ENCODE assay signal across 13 cellular contexts in the genomic region with DNA sequence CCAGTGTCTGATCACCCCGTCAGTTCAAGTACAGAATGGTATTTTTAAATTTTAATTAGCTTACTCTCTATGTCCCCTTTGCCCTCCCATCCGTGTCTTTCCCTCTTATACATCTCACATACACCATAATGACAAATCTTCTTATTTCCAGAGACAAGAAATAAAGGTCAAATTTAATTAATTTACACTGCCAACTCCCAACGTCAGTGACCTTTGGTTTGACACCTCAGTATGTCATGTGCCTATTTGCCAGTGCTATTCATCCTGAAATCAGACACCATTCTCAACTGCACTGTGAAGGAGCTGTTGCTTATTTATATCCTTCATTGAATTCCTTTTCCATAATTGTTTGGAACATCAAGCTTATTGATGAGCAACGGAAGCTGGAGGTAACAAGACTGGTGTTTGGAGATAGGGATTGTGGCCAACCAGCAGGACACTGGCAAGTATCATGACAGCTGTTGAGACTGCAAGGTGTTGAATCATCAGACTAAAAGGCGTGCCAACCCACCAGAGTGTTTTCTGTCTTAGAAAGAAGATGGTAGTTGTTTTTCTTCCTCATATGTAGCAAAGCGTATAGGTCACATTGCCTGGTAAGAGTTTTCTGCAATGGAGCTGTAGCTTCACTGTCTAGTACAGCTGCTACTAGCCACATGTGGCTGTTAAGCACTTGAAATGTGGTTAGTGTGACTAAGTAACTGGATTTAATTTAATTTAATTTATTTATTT. TPM values are rescaled to one million over a fixed set of nuclear protein-coding genes. Genes with fewer than 3 reads are reported as not detected.
A peak's percentile ranks its signal among the peaks of the same experiment; 100 is the strongest.
DNase-seq lines count a peak whose midpoint lies in the region; ATAC-seq, FAIRE-seq and TF ChIP-seq lines count a peak whose summit lies in the region.
"Had no signal": no experiment of that assay in that cellular context is flagged by ENCODE, and none has a peak within 500 bp of the region (broad histone marks: within the 10 kb centered on the region; RNA-seq: fewer than 3 reads in every experiment).

No MANE protein-coding gene starts in this region.

- H3K27ac ChIP-seq in HCT116 (ENCODE audit: low read depth, low read length): no peak overlapping the region
- peak overlapping the region; percentile 89 to 91 for H3K27ac ChIP-seq in right atrium auricular region
- peak overlapping the region in 1 of 2 donors; percentile 64 for H3K27ac ChIP-seq in small intestine (ENCODE audit: low read depth in 1 of 2, low read length in 1 of 2)
- H3K27ac ChIP-seq: neutrophil had no signal

- no peak overlapping the region for H3K4me3 ChIP-seq in HCT116 (replicated peaks in 1 of 2; ENCODE audit: low read depth in 1 of 2, low read length in 2 of 2)
- H3K4me3 ChIP-seq in right atrium auricular region: no peak overlapping the region
- no peak overlapping the region for H3K4me3 ChIP-seq in small intestine (ENCODE audit: low read depth in 1 of 2, low read length in 2 of 2)

- 0 out of 2 replicates have a peak, but pooled peaks cover under 1% of the 10 kb centered on the region for H3K79me2 ChIP-seq in HCT116 (ENCODE audit: insufficient read depth, low read length)

- H3K4me1 ChIP-seq in HCT116 (ENCODE audit: control insufficient read depth in 1 of 2, insufficient read depth in 2 of 2, low read length in 2 of 2) (no peaks in the 10 kb centered on the region), right atrium auricular region (peaks cover 0 to 69% of the 10 kb centered on the region in 2 donors), small intestine (ENCODE audit: control insufficient read depth in 2 of 2, insufficient read depth in 1 of 2, low read depth in 1 of 2, low read length in 1 of 2) (peaks cover 2 to 17% of the 10 kb centered on the region in 2 donors)

- DNase-seq in HCT116 (ENCODE audit: low read depth, low spot score) (no peak), astrocyte of the hippocampus (ENCODE audit: low read depth, low spot score) (peak; percentile 13), right atrium auricular region (ENCODE audit: low spot score) (no peak), small intestine (peak; percentile 31), activated T-cell treated with anti-CD3 and anti-CD28 coated beads for 4 hours (no peak), NCI-H2107 (lab: John Stamatoyannopoulos, UW) (no peak)
- no peak for DNase-seq in activated CD4-positive, alpha-beta T cell treated with anti-CD3 and anti-CD28 coated beads, Interleukin-2, amount 50 U/mL, for 1 hour
- no peak for DNase-seq in activated CD4-positive, alpha-beta T cell treated with anti-CD3 and anti-CD28 coated beads, Interleukin-2, amount 50 U/mL, for 48 hours
- DNase-seq: DMS53, NCI-H345 had no signal

- no peaks in the 10 kb centered on the region for H4K20me1 ChIP-seq in HCT116 (ENCODE audit: insufficient read depth)

- H3K27me3 ChIP-seq in HCT116 (ENCODE audit: insufficient read depth, low read length): no peaks in the 10 kb centered on the region
- H3K27me3 ChIP-seq in right atrium auricular region: no peaks in the 10 kb centered on the region
- H3K27me3 ChIP-seq in small intestine (ENCODE audit: control insufficient read depth in 2 of 2, insufficient read depth in 2 of 2, low read length in 2 of 2): no peaks in the 10 kb centered on the region
- H3K27me3 ChIP-seq: neutrophil had no signal

- CTCF ChIA-PET in HCT116 (lab: Charles Lee): interaction anchor here (1.4 kb wide), 1 partner anchor 165 kb away, joined by 3 read pairs; no protein-coding TSS in a partner anchor

- FAIRE-seq in small intestine (lab: Jason Lieb, UNC): no peak
- FAIRE-seq: GM18507 had no signal

- H3K4me2 ChIP-seq in HCT116 (ENCODE audit: low read length): no peak overlapping the region

- H2AFZ ChIP-seq in HCT116 (ENCODE audit: low read depth, low read length, poor library complexity, severe bottlenecking): no peak overlapping the region

- ATAC-seq in HCT116: no peak

- TF ChIP-seq CTCF in HCT116 (IDR thresholded peaks at IDR 0.05 in 2 of 3, conservative IDR thresholded peaks at IDR 0.05 in 1 of 3; ENCODE audit: borderline replicate concordance in 1 of 3, insufficient read depth in 1 of 3, low read depth in 2 of 3, low read length in 2 of 3) (no peak), right atrium auricular region (IDR thresholded peaks at IDR 0.05) (no peak)

- intact Hi-C loops in HCT116 (cut with micrococcal nuclease): no loop called here

- TF ChIP-seq RAD21 in HCT116 (IDR thresholded peaks at IDR 0.05; ENCODE audit: low read depth): no peak

- 72 to 75% (median 73%) methylated on average over 6 of the region's 6 CpGs for WGBS in small intestine, 3 donors

- RAD21 ChIA-PET in HCT116 (lab: Charles Lee; ENCODE audit: low non-redundant PET in 1 of 2, low total read pairs in 2 of 2, uncharacterized antibody in 2 of 2, unreplicated experiment in 2 of 2): no interaction called here

- no peaks in the 10 kb centered on the region for H3K9me2 ChIP-seq in HCT116 (ENCODE audit: insufficient read depth)

- POLR2A ChIA-PET in HCT116 (lab: Charles Lee): no interaction called here

- no peak for TF ChIP-seq POLR2A in HCT116 (IDR thresholded peaks at IDR 0.05; ENCODE audit: borderline replicate concordance, extremely low read depth, insufficient read depth, insufficient read length)

- no peak overlapping the region for H3K9ac ChIP-seq in HCT116 (ENCODE audit: low read length)

- BruUV-seq in HCT116 (replicated peaks; lab: Mats Ljungman, UMichigan): TSS peak; percentile 48

- no peaks in the 10 kb centered on the region for H3K9me3 ChIP-seq in HCT116 (ENCODE audit: control insufficient read depth in 1 of 2, insufficient read depth in 1 of 2, low read depth in 1 of 2, low read length in 2 of 2)
- no peaks in the 10 kb centered on the region for H3K9me3 ChIP-seq in right atrium auricular region
- no peaks in the 10 kb centered on the region for H3K9me3 ChIP-seq in small intestine (ENCODE audit: control insufficient read depth, low read depth)
- H3K9me3 ChIP-seq: neutrophil had no signal

- peaks cover 4 to 19% of the 10 kb centered on the region in 2 experiments; a peak in 3 of 4 replicates for H3K36me3 ChIP-seq in HCT116 (ENCODE audit: control insufficient read depth in 1 of 2, insufficient read depth in 2 of 2, low read length in 2 of 2)
- H3K36me3 ChIP-seq in right atrium auricular region: peaks cover 55% of the 10 kb centered on the region
- peaks cover 6 to 15% of the 10 kb centered on the region in 2 donors for H3K36me3 ChIP-seq in small intestine (ENCODE audit: control insufficient read depth in 2 of 2, insufficient read depth in 2 of 2, low read length in 2 of 2)

TF ChIP-seq in HCT116, 20 proteins besides CTCF, POLR2A, EP300 and RAD21:
- TF ChIP-seq SIN3A (IDR thresholded peaks at IDR 0.05; ENCODE audit: low read depth): no peak
- TF ChIP-seq ZNF274 (IDR thresholded peaks at IDR 0.05; ENCODE audit: low read depth, low read length): no peak

RNA-seq across cellular contexts. Expression of a gene that starts 12.5 kb away (rescaled TPM):
- 151 TPM for total RNA-seq in HCT116 (2021; ENCODE audit: unreplicated experiment)
- 157 and 161 TPM in 2 replicates for polyA plus RNA-seq in HCT116 (2012)
- total RNA-seq in right atrium auricular region: 100 to 1,000 TPM; 112 to 152 TPM
- polyA plus RNA-seq in small intestine: 10 to 100 TPM; 72.1 to 88.1 (median 87.4) TPM

RNA-seq across cellular contexts. Expression of a gene that starts 26.3 kb away (rescaled TPM):
- total RNA-seq in HCT116 (2021; ENCODE audit: unreplicated experiment) (0.79 TPM), right atrium auricular region (not detected)
- polyA plus RNA-seq in HCT116 (2012): 0.45 and 0.86 TPM in 2 replicates
- polyA plus RNA-seq in small intestine: 1 to 10 TPM; 1.6 to 4.2 (median 2.7) TPM
- total RNA-seq: urinary bladder had no signal

RNA-seq across cellular contexts. Expression of a gene that starts 49.3 kb away (rescaled TPM):
- total RNA-seq in HCT116 (2021; ENCODE audit: unreplicated experiment) (188 TPM), right atrium auricular region (1,000 to 10,000 TPM in 1 of 2 donors, 100 to 1,000 TPM in 1; 419 to 1,068 TPM)
- polyA plus RNA-seq in HCT116 (2012): 180 and 256 TPM in 2 replicates
- 100 to 1,000 TPM; 376 to 579 (median 500) TPM for polyA plus RNA-seq in small intestine

Comparison
In these comparisons a context has a peak if more than half of its experiments do, and no peak if none do; other contexts are left out.
1. DNase-seq: peak in astrocyte of the hippocampus (single experiment) and small intestine (single experiment); none in HCT116 (single experiment), right atrium auricular region (single experiment), activated T-cell treated with anti-CD3 and anti-CD28 coated beads for 4 hours (single experiment), NCI-H2107 (single experiment), activated CD4-positive, alpha-beta T cell treated with anti-CD3 and anti-CD28 coated beads, Interleukin-2, amount 50 U/mL, for 1 hour (single experiment) and activated CD4-positive, alpha-beta T cell treated with anti-CD3 and anti-CD28 coated beads, Interleukin-2, amount 50 U/mL, for 48 hours (0 of 2).